27 cellular contexts compared by ENCODE assay signal in genomic region chr15:48904758-48905157, GRCh38.
"Had no signal": no experiment of that assay in that cellular context is flagged by ENCODE, and none has a peak within 500 bp of the region (broad histone marks: within the 10 kb centered on the region; RNA-seq: fewer than 3 reads in every experiment).

No MANE protein-coding gene starts in this region.

- ATAC-seq: activated CD8-positive, alpha-beta T cell treated with anti-CD3 and anti-CD28 coated beads for 36 hours; activated naive CD4-positive, alpha-beta T cell treated with anti-CD3 and anti-CD28 coated beads, Interleukin-2, amount 50 U/mL, for 72 hours; PC-3 had no signal

- H3K36me3 ChIP-seq: cardiac muscle cell, Peyer's patch, SJSA1 had no signal

- H3K4me1 ChIP-seq: Peyer's patch, SJSA1 had no signal

- DNase-seq: activated CD4-positive, alpha-beta T cell treated with anti-CD3 and anti-CD28 coated beads for 4 hours; activated CD4-positive, alpha-beta T cell treated with anti-CD3 and anti-CD28 coated beads, Interleukin-2, amount 50 U/mL, for 4 hours; activated CD8-positive, alpha-beta T cell treated with anti-CD3 and anti-CD28 coated beads for 36 hours; activated gamma-delta T cell treated with Interleukin-2 at 50 U/mL for 16 hours; activated naive CD4-positive, alpha-beta T cell treated with anti-CD3 and anti-CD28 coated beads for 36 hours; activated T-cell treated with anti-CD3 and anti-CD28 coated beads, Interleukin-2, amount 50 U/mL, for 24 hours; amniotic stem cell; aorta; NCI-H1092 treated with DMSO at 0.1 percent for 48 hours; NCI-H1417; NCI-H146; NCI-H187; NCI-H2029 treated with DMSO at 0.1 percent for 48 hours; NCI-H2107; NCI-H2171; NCI-H510A; NCI-H526; NCI-H748 treated with DMSO at 0.1 percent for 48 hours; NK-92 treated with Interleukin-12 subunit alpha and Interleukin-12 subunit beta, amount 100 ng/mL, for 24 hours; PC-3; Peyer's patch; RPMI8226; SHP77 treated with DMSO at 0.1 percent for 48 hours; SK-N-SH had no signal

- H3K27ac ChIP-seq: cardiac muscle cell, Peyer's patch, SJSA1 had no signal

- H3K9ac ChIP-seq: SK-N-SH had no signal

- H3K4me2 ChIP-seq: SK-N-SH had no signal

- H3K4me3 ChIP-seq: cardiac muscle cell, Peyer's patch, SJSA1 had no signal

- H3K9me3 ChIP-seq: Peyer's patch, SJSA1, SK-N-SH had no signal

- H3K27me3 ChIP-seq: cardiac muscle cell, Peyer's patch, SJSA1 had no signal
